14 cellular contexts compared by ENCODE assay signal in the genomic region with DNA sequence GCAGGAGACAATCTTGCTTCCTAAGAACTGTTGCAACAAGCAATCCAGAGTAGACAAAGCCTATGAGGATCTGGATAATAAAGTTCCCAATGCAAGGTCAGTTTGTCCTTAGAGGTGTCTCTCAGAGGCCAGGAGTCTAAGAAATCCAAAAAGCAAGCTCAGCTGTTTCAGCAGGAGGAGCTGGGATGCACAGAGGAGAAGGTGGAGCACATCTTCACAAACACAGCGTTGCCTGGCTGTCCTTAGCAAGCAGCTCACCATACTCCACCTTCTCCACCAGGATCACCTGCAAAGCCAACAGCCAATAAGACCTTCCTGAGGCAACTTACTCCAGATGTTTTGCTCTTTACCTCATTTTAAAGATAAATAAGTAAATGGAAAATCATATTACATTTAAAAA. TPM values are rescaled to one million over a fixed set of nuclear protein-coding genes. Genes with fewer than 3 reads are reported as not detected.
DNase-seq lines count a peak whose midpoint lies in the region; ATAC-seq and TF ChIP-seq lines count a peak whose summit lies in the region.
"Had no signal": no experiment of that assay in that cellular context is flagged by ENCODE, and none has a peak within 500 bp of the region (broad histone marks: within the 10 kb centered on the region; RNA-seq: fewer than 3 reads in every experiment).

No MANE protein-coding gene starts in this region.

- H3K9me3 Mint-ChIP-seq in CD8-positive, alpha-beta T cell: no peaks in the 10 kb centered on the region
- no peaks in the 10 kb centered on the region for H3K9me3 Mint-ChIP-seq in activated T-helper 1 cell treated with anti-CD3 and anti-CD28 coated beads, Interleukin-12 subunit alpha, Interleukin-12 subunit beta, Interleukin-2, Interleukin-4 antibody, amounts not matched to agents 30 ng/mL and 10 ng/mL and 1 ng/mL, durations not matched to agents 14 hours and 24 hours and 36 hours
- no peaks in the 10 kb centered on the region for H3K9me3 Mint-ChIP-seq in naive B cell

- no peak overlapping the region for H3K4me3 Mint-ChIP-seq in CD8-positive, alpha-beta T cell
- peak overlapping the region; percentile 97 for H3K4me3 Mint-ChIP-seq in activated T-helper 1 cell treated with anti-CD3 and anti-CD28 coated beads, Interleukin-12 subunit alpha, Interleukin-12 subunit beta, Interleukin-2, Interleukin-4 antibody, amounts not matched to agents 30 ng/mL and 10 ng/mL and 1 ng/mL, durations not matched to agents 14 hours and 24 hours and 36 hours
- peak overlapping the region in 5 of 8 donors; percentile 52 to 83 (median 77) for H3K4me3 Mint-ChIP-seq in naive B cell

- peaks cover 84% of the 10 kb centered on the region for H3K36me3 Mint-ChIP-seq in CD8-positive, alpha-beta T cell
- H3K36me3 Mint-ChIP-seq in activated T-helper 1 cell treated with anti-CD3 and anti-CD28 coated beads, Interleukin-12 subunit alpha, Interleukin-12 subunit beta, Interleukin-2, Interleukin-4 antibody, amounts not matched to agents 30 ng/mL and 10 ng/mL and 1 ng/mL, durations not matched to agents 14 hours and 24 hours and 36 hours (ENCODE audit: low read depth): peaks cover 69% of the 10 kb centered on the region
- H3K36me3 Mint-ChIP-seq in naive B cell: no peaks in the 10 kb centered on the region

- intact Hi-C loops in CD8-positive, alpha-beta T cell (cut with DNase I, micrococcal nuclease): no loop called here
- intact Hi-C loops in activated T-helper 1 cell treated with anti-CD3 and anti-CD28 coated beads, Interleukin-12 subunit alpha, Interleukin-12 subunit beta, Interleukin-2, Interleukin-4 antibody, amounts not matched to agents 30 ng/mL and 10 ng/mL and 1 ng/mL, durations not matched to agents 14 hours and 24 hours and 36 hours (cut with micrococcal nuclease): loop anchor here (1.0 to 5.0 kb wide), 6 partner anchors 12 to 1787 kb away; a partner anchor contains a TSS
- intact Hi-C loops in left ventricle myocardium superior (cut with micrococcal nuclease) (no loop called here), stomach (cut with DNase I; ENCODE audit: low total_unique reads) (no loop called here)

- H3K4me3 ChIP-seq in CD8-positive, alpha-beta T cell (ENCODE audit: low read depth, low read length): no peak overlapping the region
- no peak overlapping the region for H3K4me3 ChIP-seq in stomach
- H3K4me3 ChIP-seq: coronary artery, Peyer's patch had no signal

- 0 to 39% (median 0%) methylated on average over 1 of the region's 1 CpG for WGBS in stomach, 5 donors

- CTCF ChIA-PET in CD8-positive, alpha-beta T cell (lab: Charles Lee): interaction anchor here (1.0 to 1.1 kb wide), 2 partner anchors 21 to 121 kb away, joined by 3 to 4 read pairs; no protein-coding TSS in a partner anchor

- H3K27me3 ChIP-seq in CD8-positive, alpha-beta T cell (ENCODE audit: insufficient read depth, low read length): no peaks in the 10 kb centered on the region
- H3K27me3 ChIP-seq in stomach: no peaks in the 10 kb centered on the region
- H3K27me3 ChIP-seq: Peyer's patch had no signal

- TF ChIP-seq CTCF in CD8-positive, alpha-beta T cell (IDR thresholded peaks at IDR 0.05): no peak
- no peak for TF ChIP-seq CTCF in stomach (IDR thresholded peaks at IDR 0.05)

- no peak for TF ChIP-seq POLR2A in stomach (IDR thresholded peaks at IDR 0.05)

- H3K9me3 ChIP-seq in CD8-positive, alpha-beta T cell (ENCODE audit: low read length): no peaks in the 10 kb centered on the region
- no peaks in the 10 kb centered on the region for H3K9me3 ChIP-seq in stomach
- H3K9me3 ChIP-seq: Peyer's patch had no signal

- no peak for ATAC-seq in CD8-positive, alpha-beta T cell
- ATAC-seq in GM21717 (IDR thresholded peaks at IDR 0.05; ENCODE audit: unreplicated experiment) (peak; percentile 23), naive B cell (ENCODE audit: low read depth in 2 of 2) (no peak), left ventricle myocardium superior (no peak)

- POLR2A ChIA-PET in CD8-positive, alpha-beta T cell (lab: Charles Lee): interaction anchor here (1.3 to 1.7 kb wide), 2 partner anchors 10 to 24 kb away, joined by 3 to 4 read pairs; no protein-coding TSS in a partner anchor

- H3K27me3 Mint-ChIP-seq in CD8-positive, alpha-beta T cell (ENCODE audit: low read depth): no peaks in the 10 kb centered on the region
- H3K27me3 Mint-ChIP-seq in activated T-helper 1 cell treated with anti-CD3 and anti-CD28 coated beads, Interleukin-12 subunit alpha, Interleukin-12 subunit beta, Interleukin-2, Interleukin-4 antibody, amounts not matched to agents 30 ng/mL and 10 ng/mL and 1 ng/mL, durations not matched to agents 14 hours and 24 hours and 36 hours (ENCODE audit: insufficient read depth): no peaks in the 10 kb centered on the region
- H3K27me3 Mint-ChIP-seq in naive B cell: no peaks in the 10 kb centered on the region

- H3K4me1 Mint-ChIP-seq in CD8-positive, alpha-beta T cell (ENCODE audit: low read depth): peaks cover 50% of the 10 kb centered on the region
- peaks cover 65% of the 10 kb centered on the region for H3K4me1 Mint-ChIP-seq in activated T-helper 1 cell treated with anti-CD3 and anti-CD28 coated beads, Interleukin-12 subunit alpha, Interleukin-12 subunit beta, Interleukin-2, Interleukin-4 antibody, amounts not matched to agents 30 ng/mL and 10 ng/mL and 1 ng/mL, durations not matched to agents 14 hours and 24 hours and 36 hours (ENCODE audit: low read depth)
- peaks cover 20 to 24% (median 24%) of the 10 kb centered on the region in 3 donors for H3K4me1 Mint-ChIP-seq in naive B cell

- TF ChIP-seq EP300 in stomach (IDR thresholded peaks at IDR 0.05): no peak

- peaks cover 40% of the 10 kb centered on the region for H3K36me3 ChIP-seq in CD8-positive, alpha-beta T cell (ENCODE audit: insufficient read depth, low read length)
- no peaks in the 10 kb centered on the region for H3K36me3 ChIP-seq in stomach
- H3K36me3 ChIP-seq: Peyer's patch had no signal

- no peak overlapping the region for H3K27ac ChIP-seq in CD8-positive, alpha-beta T cell (ENCODE audit: low read depth, low read length)
- no peak overlapping the region for H3K27ac ChIP-seq in stomach
- H3K27ac ChIP-seq: coronary artery, Peyer's patch had no signal

- H3K27ac Mint-ChIP-seq in CD8-positive, alpha-beta T cell: peak overlapping the region; percentile 83
- H3K27ac Mint-ChIP-seq in activated T-helper 1 cell treated with anti-CD3 and anti-CD28 coated beads, Interleukin-12 subunit alpha, Interleukin-12 subunit beta, Interleukin-2, Interleukin-4 antibody, amounts not matched to agents 30 ng/mL and 10 ng/mL and 1 ng/mL, durations not matched to agents 14 hours and 24 hours and 36 hours: peak overlapping the region; percentile 99
- H3K27ac Mint-ChIP-seq in naive B cell: peak overlapping the region in 3 of 6 donors; percentile 59 to 84 (median 78)

- DNase-seq in CD8-positive, alpha-beta T cell: no peak
- no peak for DNase-seq in activated T-helper 1 cell treated with anti-CD3 and anti-CD28 coated beads, Interleukin-12 subunit alpha, Interleukin-12 subunit beta, Interleukin-2, Interleukin-4 antibody, amounts not matched to agents 30 ng/mL and 10 ng/mL and 1 ng/mL, durations not matched to agents 14 hours and 24 hours and 36 hours (ENCODE audit: low spot score)
- DNase-seq in naive B cell: no peak
- no peak for DNase-seq in left ventricle myocardium superior
- DNase-seq in stomach: no peak
- no peak for DNase-seq in OCI-M2 (lab: John Stamatoyannopoulos, UW; ENCODE audit: unreplicated experiment)
- no peak for DNase-seq in NCI-H2227 (lab: John Stamatoyannopoulos, UW; ENCODE audit: unreplicated experiment)
- DNase-seq: COR-L47, NCI-H2029, Peyer's patch had no signal

- peaks cover 10% of the 10 kb centered on the region for H3K4me1 ChIP-seq in CD8-positive, alpha-beta T cell (ENCODE audit: insufficient read depth, low read length)
- H3K4me1 ChIP-seq in stomach: peaks cover 0 to 6% (median 0%) of the 10 kb centered on the region in 4 donors
- H3K4me1 ChIP-seq: Peyer's patch had no signal

RNA-seq across cellular contexts. Expression of a gene that starts 0.4 kb away (rescaled TPM):
- total RNA-seq in CD8-positive, alpha-beta T cell: under 1 TPM; 0.19 to 0.22 TPM
- 812 and 827 TPM in 2 replicates for total RNA-seq in activated T-helper 1 cell treated with anti-CD3 and anti-CD28 coated beads, Interleukin-12 subunit alpha, Interleukin-12 subunit beta, Interleukin-2, Interleukin-4 antibody, amounts not matched to agents 30 ng/mL and 10 ng/mL and 1 ng/mL, durations not matched to agents 14 hours and 24 hours and 36 hours
- 1 to 10 TPM in 3 of 6 donors, under 1 TPM in 3; 0.12 to 4.9 (median 1.4) TPM for polyA plus RNA-seq in naive B cell (ENCODE audit: low read depth in 6 of 6)
- total RNA-seq in left ventricle myocardium superior: not detected
- not detected for total RNA-seq in stomach
- polyA plus RNA-seq in stomach: 1 to 10 TPM in 1 of 3 donors, not detected in 2; 1.5 TPM
- total RNA-seq: fibroblast of villous mesenchyme, LHCN-M2, Peyer's patch had no signal

RNA-seq across cellular contexts. Expression of a gene that starts 52.8 kb away (rescaled TPM):
- total RNA-seq in CD8-positive, alpha-beta T cell: 100 to 1,000 TPM; 218 to 219 TPM
- 79.1 and 79.7 TPM in 2 replicates for total RNA-seq in activated T-helper 1 cell treated with anti-CD3 and anti-CD28 coated beads, Interleukin-12 subunit alpha, Interleukin-12 subunit beta, Interleukin-2, Interleukin-4 antibody, amounts not matched to agents 30 ng/mL and 10 ng/mL and 1 ng/mL, durations not matched to agents 14 hours and 24 hours and 36 hours
- polyA plus RNA-seq in naive B cell (ENCODE audit: low read depth in 6 of 6) (100 to 1,000 TPM in 1 of 6 donors, 10 to 100 TPM in 2, 1 to 10 TPM in 3; 2.0 to 154 (median 38.9) TPM), stomach (1 to 10 TPM in 2 of 3 donors, under 1 TPM in 1; 0.19 to 3.2 (median 1.6) TPM)
- total RNA-seq in left ventricle myocardium superior (0.32 TPM), stomach (10 to 100 TPM in 1 of 5 donors, 1 to 10 TPM in 4; 5.7 to 57.2 (median 6.2) TPM)
- total RNA-seq: fibroblast of villous mesenchyme had no signal

Comparison
In these comparisons a context has a peak if more than half of its experiments do, and no peak if none do; other contexts are left out.
1. RNA of a gene that starts 0.4 kb away (total RNA-seq): 812 to 827 TPM in activated T-helper 1 cell treated with anti-CD3 and anti-CD28 coated beads, Interleukin-12 subunit alpha, Interleukin-12 subunit beta, Interleukin-2, Interleukin-4 antibody, amounts not matched to agents 30 ng/mL and 10 ng/mL and 1 ng/mL, durations not matched to agents 14 hours and 24 hours and 36 hours; 0.19 to 0.22 TPM in CD8-positive, alpha-beta T cell, not detected in left ventricle myocardium superior (single experiment) and not detected in stomach; every median in the first group is over 100 times any median in the second.